16 cellular contexts compared by ENCODE assay signal in genomic region chr20:22369100-22369499, GRCh38.
DNase-seq lines count a peak whose midpoint lies in the region; ATAC-seq and TF ChIP-seq lines count a peak whose summit lies in the region.
"Had no signal": no experiment of that assay in that cellular context is flagged by ENCODE, and none has a peak within 500 bp of the region (broad histone marks: within the 10 kb centered on the region; RNA-seq: fewer than 3 reads in every experiment).

No MANE protein-coding gene starts in this region.

- DNase-seq in mammary epithelial cell: no peak
- no peak for DNase-seq in breast epithelium (ENCODE audit: low spot score in 2 of 2)
- DNase-seq in RWPE2 (ENCODE audit: low spot score): no peak
- DNase-seq in osteocyte (ENCODE audit: extremely low spot score, unreplicated experiment): no peak
- no peak for DNase-seq in HEK293T (ENCODE audit: extremely low spot score)
- DNase-seq: 8988T; C1 segment of cervical spinal cord; Calu3; CD4-positive, alpha-beta memory T cell; COR-L47; DMS53; DMS79 treated with DMSO at 0.1 percent for 48 hours; GF-D8; GOT3 had no signal

- 86% methylated on average over 3 of the region's 3 CpGs for WGBS in mammary epithelial cell (ENCODE audit: low coverage, missing lambda C conversion rate)

- peak overlapping the region; percentile 29 for H2AFZ ChIP-seq in mammary epithelial cell (ENCODE audit: low read depth, low read length)

- H3K9ac ChIP-seq in mammary epithelial cell (ENCODE audit: insufficient read depth, low read length): no peak overlapping the region
- H3K9ac ChIP-seq in BLaER1 treated with 17β-estradiol and CSF1 and Interleukin-3, amounts not matched to agents 10 nM and 100 nM: no peak overlapping the region

- no peaks in the 10 kb centered on the region for H3K27me3 Mint-ChIP-seq in osteocyte (ENCODE audit: unreplicated experiment)

- no peaks in the 10 kb centered on the region for H4K20me1 ChIP-seq in mammary epithelial cell (ENCODE audit: insufficient read depth, low read length)
- no peaks in the 10 kb centered on the region for H4K20me1 ChIP-seq in BLaER1 treated with 17β-estradiol and CSF1 and Interleukin-3, amounts not matched to agents 10 nM and 100 nM

- POLR2A ChIA-PET in HEK293T (lab: Yijun Ruan, JAX): no interaction called here

- no peak overlapping the region for H3K4me3 Mint-ChIP-seq in osteocyte (ENCODE audit: unreplicated experiment)
- H3K4me3 Mint-ChIP-seq: CD4-positive, alpha-beta memory T cell had no signal

- H3K9me3 Mint-ChIP-seq in osteocyte (ENCODE audit: unreplicated experiment): no peaks in the 10 kb centered on the region

- ATAC-seq in RWPE2 (ENCODE audit: low read depth): peak; percentile 29; the same call in 1 of the 3 replicates

- H3K4me3 ChIP-seq in mammary epithelial cell (replicated peaks in 1 of 3; ENCODE audit: insufficient read depth in 1 of 3, low read depth in 2 of 3, low read length in 3 of 3) (no peak overlapping the region), breast epithelium (no peak overlapping the region), RWPE2 (ENCODE audit: severe bottlenecking) (no peak overlapping the region)
- no peak overlapping the region for H3K4me3 ChIP-seq in BLaER1 treated with 17β-estradiol and CSF1 and Interleukin-3, amounts not matched to agents 10 nM and 100 nM
- H3K4me3 ChIP-seq: HAP-1 had no signal

- H3K79me2 ChIP-seq in mammary epithelial cell (ENCODE audit: insufficient read depth, low read length): no peaks in the 10 kb centered on the region

- no peaks in the 10 kb centered on the region for H3K36me3 Mint-ChIP-seq in osteocyte (ENCODE audit: unreplicated experiment)
- H3K36me3 Mint-ChIP-seq: CD4-positive, alpha-beta memory T cell had no signal

- intact Hi-C loops in mammary epithelial cell (cut with micrococcal nuclease) (no loop called here), breast epithelium (cut with DNase I; ENCODE audit: low total_unique reads) (no loop called here)

- H3K27me3 ChIP-seq in mammary epithelial cell (ENCODE audit: insufficient read depth, low read length) (no peaks in the 10 kb centered on the region), breast epithelium (peaks cover 0 to 11% of the 10 kb centered on the region in 2 donors), RWPE2 (ENCODE audit: insufficient read depth, poor library complexity, severe bottlenecking) (no peaks in the 10 kb centered on the region)
- H3K27me3 ChIP-seq in BLaER1 treated with 17β-estradiol and CSF1 and Interleukin-3, amounts not matched to agents 10 nM and 100 nM: no peaks in the 10 kb centered on the region

- in situ Hi-C loops in mammary epithelial cell (cut with MboI; ENCODE audit: low sequenced_read_pairs in 2 of 2): no loop called here

- TF ChIP-seq CTCF in mammary epithelial cell (conservative IDR thresholded peaks at IDR 0.05 in 1 of 2, IDR thresholded peaks at IDR 0.05 in 1 of 2; ENCODE audit: extremely low read depth in 1 of 2, insufficient read depth in 1 of 2, low read depth in 1 of 2, low read length in 2 of 2): no peak
- no peak for TF ChIP-seq CTCF in breast epithelium (IDR thresholded peaks at IDR 0.05)
- no peak for TF ChIP-seq CTCF in RWPE2 (IDR thresholded peaks at IDR 0.05; ENCODE audit: poor library complexity, severe bottlenecking)
- TF ChIP-seq CTCF in osteocyte (IDR thresholded peaks at IDR 0.05): no peak

- peaks cover 8% of the 10 kb centered on the region for H3K4me1 ChIP-seq in mammary epithelial cell (ENCODE audit: insufficient read depth, low read length)
- H3K4me1 ChIP-seq in breast epithelium: no peaks in the 10 kb centered on the region
- peaks cover 65 to 70% (median 68%) of the 10 kb centered on the region in 10 experiments for H3K4me1 ChIP-seq in BLaER1 treated with 17β-estradiol and CSF1 and Interleukin-3, amounts not matched to agents 10 nM and 100 nM
- peaks cover 10% of the 10 kb centered on the region for H3K4me1 ChIP-seq in RWPE2 (ENCODE audit: insufficient read depth, poor library complexity, severe bottlenecking)
- H3K4me1 ChIP-seq: HAP-1 had no signal

- H3K4me1 Mint-ChIP-seq in osteocyte (ENCODE audit: unreplicated experiment): no peaks in the 10 kb centered on the region
- H3K4me1 Mint-ChIP-seq: CD4-positive, alpha-beta memory T cell had no signal

- TF ChIP-seq POLR2A in breast epithelium (IDR thresholded peaks at IDR 0.05): no peak

- CTCF ChIA-PET in mammary epithelial cell (lab: Charles Lee; ENCODE audit: low non-redundant PET) (no interaction called here), HEK293T (lab: Yijun Ruan, JAX) (no interaction called here)

- H3K36me3 ChIP-seq in mammary epithelial cell (ENCODE audit: insufficient read depth, low read length) (no peaks in the 10 kb centered on the region), breast epithelium (no peaks in the 10 kb centered on the region), RWPE2 (ENCODE audit: low read depth) (no peaks in the 10 kb centered on the region)
- no peaks in the 10 kb centered on the region for H3K36me3 ChIP-seq in BLaER1 treated with 17β-estradiol and CSF1 and Interleukin-3, amounts not matched to agents 10 nM and 100 nM
- H3K36me3 ChIP-seq: HAP-1 had no signal

- no peak overlapping the region for H3K27ac Mint-ChIP-seq in osteocyte (ENCODE audit: unreplicated experiment)
- H3K27ac Mint-ChIP-seq: CD4-positive, alpha-beta memory T cell had no signal

- no peaks in the 10 kb centered on the region for H3K9me3 ChIP-seq in mammary epithelial cell (replicated peaks; ENCODE audit: insufficient read depth, low read length)
- H3K9me3 ChIP-seq in breast epithelium: no peaks in the 10 kb centered on the region
- H3K9me3 ChIP-seq in BLaER1 treated with 17β-estradiol and CSF1 and Interleukin-3, amounts not matched to agents 10 nM and 100 nM (replicated peaks in 1 of 11): peaks cover 0 to under 1% (median 0%) of the 10 kb centered on the region in 11 experiments; a peak in 1 of 22 replicates
- no peaks in the 10 kb centered on the region for H3K9me3 ChIP-seq in RWPE2 (ENCODE audit: severe bottlenecking)
- H3K9me3 ChIP-seq: HAP-1 had no signal

- no peak overlapping the region for H3K27ac ChIP-seq in mammary epithelial cell (ENCODE audit: insufficient read depth, low read depth, low read length)
- H3K27ac ChIP-seq in breast epithelium: no peak overlapping the region
- H3K27ac ChIP-seq in BLaER1 treated with 17β-estradiol and CSF1 and Interleukin-3, amounts not matched to agents 10 nM and 100 nM: peak overlapping the region in 5 of 11 experiments; percentile 1 to 81 (median 56); a peak in 8 of 22 replicates
- no peak overlapping the region for H3K27ac ChIP-seq in RWPE2 (ENCODE audit: poor library complexity, severe bottlenecking)

- no TSS peak for BruUV-seq in mammary epithelial cell (replicated peaks; lab: Mats Ljungman, UMichigan)

- dilution Hi-C loops in mammary epithelial cell (cut with HindIII; ENCODE audit: low sequenced_read_pairs): no loop called here

- no peak overlapping the region for H3K4me2 ChIP-seq in mammary epithelial cell (ENCODE audit: insufficient read depth, low read depth, low read length)
- H3K4me2 ChIP-seq in BLaER1 treated with 17β-estradiol and CSF1 and Interleukin-3, amounts not matched to agents 10 nM and 100 nM: peak overlapping the region in 10 of 11 experiments; percentile 40 to 91 (median 74); a peak in 19 of 22 replicates

TF ChIP-seq in HEK293T, 16 proteins besides CTCF, POLR2A, EP300 and RAD21:
- TF ChIP-seq ELF4 (IDR thresholded peaks at IDR 0.05) (no peak), LEF1 (IDR thresholded peaks at IDR 0.05; ENCODE audit: borderline replicate concordance) (no peak), CTBP1 (IDR thresholded peaks at IDR 0.05; ENCODE audit: borderline replicate concordance) (no peak)
